In genomic region chr18:23248826-23249225, GRCh38 we compare ENCODE assay signal across 18 cellular contexts.
DNase-seq lines count a peak whose midpoint lies in the region; ATAC-seq, FAIRE-seq and TF ChIP-seq lines count a peak whose summit lies in the region.
"Had no signal": no experiment of that assay in that cellular context is flagged by ENCODE, and none has a peak within 500 bp of the region (broad histone marks: within the 10 kb centered on the region; RNA-seq: fewer than 3 reads in every experiment).

No MANE protein-coding gene starts in this region.

- in situ Hi-C loops in GM12878 (cut with MboI): no loop called here

- H3K9ac ChIP-seq in GM12878 (ENCODE audit: control insufficient read depth, insufficient read depth, low read length): no peak overlapping the region

- no peak for TF ChIP-seq RAD21 in GM12878 (IDR thresholded peaks at IDR 0.05; ENCODE audit: insufficient read depth, low read depth, low read length)

- TF ChIP-seq CTCF in HEK293 (tag by site-specific recombination; IDR thresholded peaks at IDR 0.05) (no peak), GM12878 (IDR thresholded peaks at IDR 0.05 in 2 of 3, conservative IDR thresholded peaks at IDR 0.05 in 1 of 3; ENCODE audit: control insufficient read depth in 2 of 3, extremely low read depth in 1 of 3, insufficient read depth in 1 of 3, low read depth in 3 of 3, low read length in 3 of 3) (no peak), osteoblast (IDR thresholded peaks at IDR 0.05; ENCODE audit: extremely low read depth, low read depth, low read length) (no peak), esophagus squamous epithelium (IDR thresholded peaks at IDR 0.05) (no peak)

- H3K27me3 ChIP-seq in GM12878 (replicated peaks in 1 of 2; ENCODE audit: control insufficient read depth in 2 of 2, insufficient read depth in 2 of 2, low read length in 1 of 2) (no peaks in the 10 kb centered on the region), osteoblast (ENCODE audit: insufficient read depth, low read length) (no peaks in the 10 kb centered on the region), esophagus squamous epithelium (no peaks in the 10 kb centered on the region)

- H3K9me3 ChIP-seq in HEK293 (ENCODE audit: control insufficient read depth, insufficient read depth, low read depth, low read length): no peaks in the 10 kb centered on the region
- H3K9me3 ChIP-seq in GM12878 (replicated peaks; ENCODE audit: control insufficient read depth, insufficient read depth, low read length): no peaks in the 10 kb centered on the region
- H3K9me3 ChIP-seq in osteoblast (ENCODE audit: low read depth, low read length): no peaks in the 10 kb centered on the region
- no peaks in the 10 kb centered on the region for H3K9me3 ChIP-seq in esophagus squamous epithelium
- H3K9me3 ChIP-seq: Caco-2 had no signal

- H3K36me3 ChIP-seq in HEK293 (ENCODE audit: control insufficient read depth in 2 of 2, insufficient read depth in 1 of 2, low read length in 2 of 2) (peaks cover 0 to 31% of the 10 kb centered on the region in 2 experiments; a peak in 2 of 3 replicates), GM12878 (ENCODE audit: control insufficient read depth in 2 of 2, insufficient read depth in 2 of 2, low read length in 1 of 2) (peaks cover 0 to 15% of the 10 kb centered on the region in 2 experiments; a peak in 2 of 4 replicates), osteoblast (ENCODE audit: insufficient read depth, low read length) (peaks cover 11% of the 10 kb centered on the region), esophagus squamous epithelium (peaks cover 0 to 49% (median 5%) of the 10 kb centered on the region in 3 donors)

- no peak overlapping the region for H3K27ac ChIP-seq in HEK293 (ENCODE audit: extremely low read depth, low read depth, low read length)
- H3K27ac ChIP-seq in GM12878 (ENCODE audit: control insufficient read depth, insufficient read depth): no peak overlapping the region
- no peak overlapping the region for H3K27ac ChIP-seq in osteoblast (ENCODE audit: low read depth, low read length)
- no peak overlapping the region for H3K27ac ChIP-seq in esophagus squamous epithelium
- H3K27ac ChIP-seq: C4-2B had no signal

- no peak overlapping the region for H3K4me2 ChIP-seq in GM12878 (ENCODE audit: control insufficient read depth, insufficient read depth)
- no peak overlapping the region for H3K4me2 ChIP-seq in osteoblast (ENCODE audit: insufficient read depth, low read length)
- H3K4me2 ChIP-seq: GM23338 had no signal

- no peak for FAIRE-seq in GM12878 (lab: Jason Lieb, UNC)
- FAIRE-seq: G401.6, GM19239 had no signal

- no peaks in the 10 kb centered on the region for H3K79me2 ChIP-seq in GM12878 (ENCODE audit: control insufficient read depth, insufficient read depth, low read length)
- H3K79me2 ChIP-seq in osteoblast (ENCODE audit: insufficient read depth, low read length): no peaks in the 10 kb centered on the region

- 70% methylated on average over 2 of the region's 2 CpGs for whole genome bisulfite sequencing in GM12878 (ENCODE audit: insufficient coverage, insufficient replicate concordance, low lambda C conversion rate, missing lambda C conversion rate)
- 92 to 100% methylated on average over 2 of the region's 2 CpGs for WGBS in esophagus squamous epithelium, 2 donors

- no TSS peak for BruUV-seq in GM12878 (replicated peaks; lab: Mats Ljungman, UMichigan)

- POLR2A ChIA-PET in HEK293 (lab: Yijun Ruan, JAX) (no interaction called here), GM12878 (lab: Charles Lee) (interaction anchor here (0.7 to 1.5 kb wide), 3 partner anchors 11 to 115 kb away, joined by 3 to 4 read pairs (median 3); no protein-coding TSS in a partner anchor)

- DNase-seq in GM12878 (ENCODE audit: low read depth, low spot score): no peak
- peak; percentile 39 for DNase-seq in osteoblast (ENCODE audit: insufficient read length, low spot score, missing footprints)
- DNase-seq in esophagus squamous epithelium (lab: John Stamatoyannopoulos, UW): no peak
- DNase-seq: Caco-2; CD4-positive, CD25-positive, alpha-beta regulatory T cell; CD8-positive, alpha-beta T cell; DMS153; DND-41; H9; HFFc6 had no signal

- H2AFZ ChIP-seq in GM12878 (ENCODE audit: control insufficient read depth, low read depth, low read length) (no peak overlapping the region), osteoblast (ENCODE audit: low read length) (no peak overlapping the region)
- H2AFZ ChIP-seq: GM23338 had no signal

- H3K4me3 ChIP-seq in HEK293 (ENCODE audit: low read depth, low read length): no peak overlapping the region
- H3K4me3 ChIP-seq in GM12878: no peak overlapping the region
- H3K4me3 ChIP-seq in osteoblast (ENCODE audit: insufficient read depth, low read length): no peak overlapping the region
- no peak overlapping the region for H3K4me3 ChIP-seq in esophagus squamous epithelium
- H3K4me3 ChIP-seq: GM23338 had no signal

- RAD21 ChIA-PET in GM12878 (lab: Charles Lee; ENCODE audit: unreplicated experiment): interaction anchor here (1.2 kb wide), 1 partner anchor 25 kb away, joined by 4 read pairs; no protein-coding TSS in a partner anchor

- intact Hi-C loops in GM12878 (cut with micrococcal nuclease; ENCODE audit: unreplicated experiment) (no loop called here), esophagus squamous epithelium (cut with DNase I) (no loop called here)

- SMC1A ChIA-PET in GM12878 (lab: Charles Lee; ENCODE audit: uncharacterized antibody, unreplicated experiment): interaction anchor here (0.9 to 1.1 kb wide), 2 partner anchors 11 to 17 kb away, joined by 3 to 4 read pairs; no protein-coding TSS in a partner anchor

- ATAC-seq in GM12878: no peak
- ATAC-seq in HG02852 (IDR thresholded peaks at IDR 0.05; ENCODE audit: unreplicated experiment): no peak
- no peak for ATAC-seq in GM21717 (IDR thresholded peaks at IDR 0.05; ENCODE audit: unreplicated experiment)
- ATAC-seq: CD8-positive, alpha-beta T cell; GM23338; HCT116 had no signal

- H4K20me1 ChIP-seq in GM12878 (ENCODE audit: control insufficient read depth, insufficient read depth) (no peaks in the 10 kb centered on the region), osteoblast (ENCODE audit: insufficient read depth, low read length) (no peaks in the 10 kb centered on the region)

- no peak for TF ChIP-seq EP300 in GM12878 (IDR thresholded peaks at IDR 0.05; ENCODE audit: borderline replicate concordance in 1 of 2, control insufficient read depth in 1 of 2, low read depth in 2 of 2, low read length in 2 of 2)

- H3K4me1 ChIP-seq in HEK293 (ENCODE audit: control insufficient read depth, insufficient read depth, low read length) (no peaks in the 10 kb centered on the region), GM12878 (ENCODE audit: control insufficient read depth, insufficient read depth, low read length) (no peaks in the 10 kb centered on the region), osteoblast (ENCODE audit: insufficient read depth, low read length) (peaks cover 10% of the 10 kb centered on the region), esophagus squamous epithelium (peaks cover 0 to 33% (median 11%) of the 10 kb centered on the region in 3 donors)
- H3K4me1 ChIP-seq: Caco-2 had no signal

- CTCF ChIA-PET in HEK293 (lab: Yijun Ruan, JAX) (no interaction called here), GM12878 (lab: Yijun Ruan, JAX) (interaction anchor here (0.8 to 1.4 kb wide), 3 partner anchors 10 to 109 kb away, joined by 3 read pairs; no protein-coding TSS in a partner anchor)

- TF ChIP-seq POLR2A in GM12878 (IDR thresholded peaks at IDR 0.05; ENCODE audit: low read depth, low read length) (0 out of 2 replicates have a peak, but pooled peaks have one; percentile 12), esophagus squamous epithelium (IDR thresholded peaks at IDR 0.05) (no peak)

TF ChIP-seq in HEK293, 187 proteins besides CTCF, POLR2A, EP300 and RAD21:
- TF ChIP-seq ZNF621 (tag by site-specific recombination; IDR thresholded peaks at IDR 0.05) (no peak), ZNF140 (tag by site-specific recombination; IDR thresholded peaks at IDR 0.05) (peak; percentile 49; the same call in 1 of the 2 replicates)

TF ChIP-seq in GM12878, 131 proteins besides CTCF, POLR2A, EP300 and RAD21:
- TF ChIP-seq ASH2L (IDR thresholded peaks at IDR 0.05; ENCODE audit: borderline replicate concordance, low read depth) (no peak), E2F4 (IDR thresholded peaks at IDR 0.05; ENCODE audit: low read depth, low read length) (no peak), SIX5 (IDR thresholded peaks at IDR 0.05; ENCODE audit: low read depth, low read length, severe bottlenecking) (no peak), DPF2 (IDR thresholded peaks at IDR 0.05) (no peak), MTA3 (IDR thresholded peaks at IDR 0.05; ENCODE audit: borderline replicate concordance, low read length) (no peak), GABPA (IDR thresholded peaks at IDR 0.05; ENCODE audit: low read depth) (no peak), TARDBP (IDR thresholded peaks at IDR 0.05; ENCODE audit: borderline replicate concordance) (no peak), POLR2AphosphoS2 (IDR thresholded peaks at IDR 0.05; ENCODE audit: low read depth, low read length) (no peak), PAX8 (IDR thresholded peaks at IDR 0.05) (no peak), RCOR1 (conservative IDR thresholded peaks at IDR 0.05; ENCODE audit: low read depth, low read length) (no peak), NR2F1 (conservative IDR thresholded peaks at IDR 0.05) (no peak), SP1 (IDR thresholded peaks at IDR 0.05; ENCODE audit: low read depth, low read length) (no peak)
